ENCODE assay signal across 10 cellular contexts in genomic region chr7:22351329-22351692, GRCh38.
DNase-seq lines count a peak whose midpoint lies in the region; ATAC-seq and TF ChIP-seq lines count a peak whose summit lies in the region.
"Had no signal": no experiment of that assay in that cellular context is flagged by ENCODE, and none has a peak within 500 bp of the region (broad histone marks: within the 10 kb centered on the region; RNA-seq: fewer than 3 reads in every experiment).

No MANE protein-coding gene starts in this region.

- H3K27me3 ChIP-seq in mucosa of rectum (ENCODE audit: control insufficient read depth in 2 of 2, insufficient read depth in 2 of 2, low read length in 2 of 2) (peaks cover 0 to 2% of the 10 kb centered on the region in 2 donors), WERI-Rb-1 (ENCODE audit: insufficient read depth, low read depth, severe bottlenecking) (no peaks in the 10 kb centered on the region)

- H3K4me3 ChIP-seq in LNCaP clone FGC (ENCODE audit: low read depth, low read length) (no peak overlapping the region), mucosa of rectum (ENCODE audit: low read length in 2 of 2) (no peak overlapping the region), WERI-Rb-1 (ENCODE audit: low read depth, low read length) (no peak overlapping the region)

- H3K9me3 ChIP-seq in mucosa of rectum (ENCODE audit: control insufficient read depth in 2 of 2, low read length in 2 of 2) = no peaks in the 10 kb centered on the region
- H3K9me3 ChIP-seq in WERI-Rb-1 (ENCODE audit: severe bottlenecking) = peaks cover 6% of the 10 kb centered on the region

- TF ChIP-seq CTCF in LNCaP clone FGC (IDR thresholded peaks at IDR 0.05; ENCODE audit: control insufficient read depth, extremely low read depth, insufficient read depth) = no peak
- no peak for TF ChIP-seq CTCF in WERI-Rb-1 (IDR thresholded peaks at IDR 0.05; ENCODE audit: low read depth, low read length)

- peaks cover 4 to 36% of the 10 kb centered on the region in 2 donors for H3K4me1 ChIP-seq in mucosa of rectum (ENCODE audit: control insufficient read depth in 2 of 2, insufficient read depth in 2 of 2, low read length in 2 of 2)

- DNase-seq in LNCaP clone FGC (ENCODE audit: low read depth) = peak; percentile 87
- DNase-seq in WERI-Rb-1 = no peak
- no peak for DNase-seq in stimulated activated naive CD4-positive, alpha-beta T cell treated with Interleukin-2 at 50 U/mL for 16 hours (lab: John Stamatoyannopoulos, UW)
- no peak for DNase-seq in stimulated activated CD4-positive, alpha-beta T cell treated with anti-CD3 and anti-CD28 coated beads, Interleukin-2, amount 100 ng/mL, for 24 hours
- no peak for DNase-seq in NCI-H82 treated with DMSO at 0.1 percent for 48 hours (lab: John Stamatoyannopoulos, UW; ENCODE audit: unreplicated experiment)
- DNase-seq: activated B cell treated with CpG ODN at 0.5 μM for 24 hours, NCI-H1436 had no signal

- H3K27ac ChIP-seq in mucosa of rectum (ENCODE audit: low read depth in 2 of 2, low read length in 2 of 2) (peak overlapping the region; percentile 38 to 59), WERI-Rb-1 (no peak overlapping the region)

- ATAC-seq in GM19043 (IDR thresholded peaks at IDR 0.05; ENCODE audit: low read depth, unreplicated experiment) (peak; percentile 77), HG02763 (IDR thresholded peaks at IDR 0.05; ENCODE audit: unreplicated experiment) (peak; percentile 74)

- no peaks in the 10 kb centered on the region for H3K36me3 ChIP-seq in mucosa of rectum (ENCODE audit: control insufficient read depth in 2 of 2, insufficient read depth in 2 of 2, low read length in 2 of 2)
- H3K36me3 ChIP-seq in WERI-Rb-1 = no peaks in the 10 kb centered on the region; the same call in 1 of the 2 replicates

- no peak overlapping the region for H3K9ac ChIP-seq in mucosa of rectum (ENCODE audit: low read depth in 1 of 2, low read length in 2 of 2)
